ENCODE assay signal across 1 cellular context in the genomic region with DNA sequence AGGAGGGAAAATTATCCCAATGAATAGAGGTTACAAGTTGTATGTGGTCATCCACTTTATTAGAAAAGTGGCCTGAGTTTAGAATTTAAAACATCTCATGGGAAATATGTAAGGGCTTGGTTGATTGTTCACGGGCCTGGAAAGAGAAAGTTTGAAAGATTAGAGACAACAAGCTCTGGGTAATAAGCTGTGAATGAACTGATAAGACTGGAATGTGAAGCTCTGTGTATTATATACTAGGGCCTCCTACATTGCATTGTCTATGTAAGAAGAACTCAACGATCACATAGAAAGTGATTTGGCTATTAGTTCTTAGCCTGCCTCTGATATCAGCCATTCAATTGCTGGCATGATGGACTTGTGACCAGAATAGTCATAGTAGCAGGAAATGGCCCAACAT.
TF ChIP-seq lines count a peak whose summit lies in the region.

No MANE protein-coding gene starts in this region.

TF ChIP-seq in SK-N-SH, 30 proteins besides CTCF, POLR2A, EP300 and RAD21 (continued from another document):
- TF ChIP-seq CHD2 (IDR thresholded peaks at IDR 0.05; ENCODE audit: low read length, partially characterized antibody), result no peak
- no peak for TF ChIP-seq FOSL2 (IDR thresholded peaks at IDR 0.05; ENCODE audit: borderline replicate concordance, low read depth)
- TF ChIP-seq RXRA (IDR thresholded peaks at IDR 0.05; ENCODE audit: borderline replicate concordance, low read depth), result no peak
- no peak for TF ChIP-seq ELF1 (IDR thresholded peaks at IDR 0.05)
- TF ChIP-seq TAF1 (IDR thresholded peaks at IDR 0.05; ENCODE audit: borderline replicate concordance, low read depth, low read length), result no peak
- TF ChIP-seq FOXJ3 (CRISPR knock-in tag; IDR thresholded peaks at IDR 0.05), result no peak
- TF ChIP-seq MEF2A (IDR thresholded peaks at IDR 0.05; ENCODE audit: borderline replicate concordance, low read depth), result no peak
- TF ChIP-seq NRF1 (IDR thresholded peaks at IDR 0.05; ENCODE audit: low read depth, low read length), result no peak
- TF ChIP-seq TEAD4 (IDR thresholded peaks at IDR 0.05; ENCODE audit: borderline replicate concordance, insufficient read depth), result no peak
- no peak for TF ChIP-seq YY1 (IDR thresholded peaks at IDR 0.05; ENCODE audit: low read depth)
- TF ChIP-seq EZH2phosphoT487 (IDR thresholded peaks at IDR 0.05; ENCODE audit: borderline replicate concordance, low read depth), result no peak
